Comparison of ENCODE assay signal across 1 cellular context in the genomic region with DNA sequence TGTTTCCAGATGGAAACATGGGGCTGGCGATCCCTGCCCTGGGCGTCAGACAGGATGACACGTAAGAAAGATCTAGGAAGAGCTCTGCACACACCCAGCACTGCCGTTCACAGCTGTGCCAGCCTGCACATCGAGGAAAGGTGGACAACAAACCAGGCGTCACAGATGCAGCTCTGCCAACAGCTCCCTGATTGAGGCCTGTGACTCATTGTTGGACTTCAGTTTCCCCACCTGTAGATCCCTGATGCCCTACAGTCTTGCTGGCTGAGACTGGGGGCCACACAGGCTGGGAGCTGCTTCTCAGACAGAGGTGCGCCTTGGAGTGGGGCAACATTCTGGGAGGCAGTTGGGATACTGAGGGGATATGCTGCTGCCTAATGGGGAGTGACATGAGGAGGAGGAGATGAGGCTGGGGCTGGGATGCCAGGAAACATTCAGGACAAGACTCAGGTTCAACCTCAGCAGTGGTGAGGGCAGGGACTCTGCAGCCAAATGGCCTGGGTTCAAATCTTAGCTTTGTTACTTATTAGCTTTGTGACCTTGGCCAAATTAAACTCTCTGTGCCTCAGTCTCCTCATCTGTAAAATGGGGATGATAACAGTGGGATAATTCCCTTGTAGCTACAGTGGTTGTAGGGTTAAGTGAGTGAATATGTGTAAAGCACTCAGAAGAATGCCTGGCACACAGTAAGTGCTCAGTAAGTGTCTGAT.
TF ChIP-seq lines count a peak whose summit lies in the region.

No MANE protein-coding gene starts in this region.

TF ChIP-seq in GM23338, 12 proteins besides CTCF, POLR2A, EP300 and RAD21 (continued from another document):
- TF ChIP-seq, protein P1, sequence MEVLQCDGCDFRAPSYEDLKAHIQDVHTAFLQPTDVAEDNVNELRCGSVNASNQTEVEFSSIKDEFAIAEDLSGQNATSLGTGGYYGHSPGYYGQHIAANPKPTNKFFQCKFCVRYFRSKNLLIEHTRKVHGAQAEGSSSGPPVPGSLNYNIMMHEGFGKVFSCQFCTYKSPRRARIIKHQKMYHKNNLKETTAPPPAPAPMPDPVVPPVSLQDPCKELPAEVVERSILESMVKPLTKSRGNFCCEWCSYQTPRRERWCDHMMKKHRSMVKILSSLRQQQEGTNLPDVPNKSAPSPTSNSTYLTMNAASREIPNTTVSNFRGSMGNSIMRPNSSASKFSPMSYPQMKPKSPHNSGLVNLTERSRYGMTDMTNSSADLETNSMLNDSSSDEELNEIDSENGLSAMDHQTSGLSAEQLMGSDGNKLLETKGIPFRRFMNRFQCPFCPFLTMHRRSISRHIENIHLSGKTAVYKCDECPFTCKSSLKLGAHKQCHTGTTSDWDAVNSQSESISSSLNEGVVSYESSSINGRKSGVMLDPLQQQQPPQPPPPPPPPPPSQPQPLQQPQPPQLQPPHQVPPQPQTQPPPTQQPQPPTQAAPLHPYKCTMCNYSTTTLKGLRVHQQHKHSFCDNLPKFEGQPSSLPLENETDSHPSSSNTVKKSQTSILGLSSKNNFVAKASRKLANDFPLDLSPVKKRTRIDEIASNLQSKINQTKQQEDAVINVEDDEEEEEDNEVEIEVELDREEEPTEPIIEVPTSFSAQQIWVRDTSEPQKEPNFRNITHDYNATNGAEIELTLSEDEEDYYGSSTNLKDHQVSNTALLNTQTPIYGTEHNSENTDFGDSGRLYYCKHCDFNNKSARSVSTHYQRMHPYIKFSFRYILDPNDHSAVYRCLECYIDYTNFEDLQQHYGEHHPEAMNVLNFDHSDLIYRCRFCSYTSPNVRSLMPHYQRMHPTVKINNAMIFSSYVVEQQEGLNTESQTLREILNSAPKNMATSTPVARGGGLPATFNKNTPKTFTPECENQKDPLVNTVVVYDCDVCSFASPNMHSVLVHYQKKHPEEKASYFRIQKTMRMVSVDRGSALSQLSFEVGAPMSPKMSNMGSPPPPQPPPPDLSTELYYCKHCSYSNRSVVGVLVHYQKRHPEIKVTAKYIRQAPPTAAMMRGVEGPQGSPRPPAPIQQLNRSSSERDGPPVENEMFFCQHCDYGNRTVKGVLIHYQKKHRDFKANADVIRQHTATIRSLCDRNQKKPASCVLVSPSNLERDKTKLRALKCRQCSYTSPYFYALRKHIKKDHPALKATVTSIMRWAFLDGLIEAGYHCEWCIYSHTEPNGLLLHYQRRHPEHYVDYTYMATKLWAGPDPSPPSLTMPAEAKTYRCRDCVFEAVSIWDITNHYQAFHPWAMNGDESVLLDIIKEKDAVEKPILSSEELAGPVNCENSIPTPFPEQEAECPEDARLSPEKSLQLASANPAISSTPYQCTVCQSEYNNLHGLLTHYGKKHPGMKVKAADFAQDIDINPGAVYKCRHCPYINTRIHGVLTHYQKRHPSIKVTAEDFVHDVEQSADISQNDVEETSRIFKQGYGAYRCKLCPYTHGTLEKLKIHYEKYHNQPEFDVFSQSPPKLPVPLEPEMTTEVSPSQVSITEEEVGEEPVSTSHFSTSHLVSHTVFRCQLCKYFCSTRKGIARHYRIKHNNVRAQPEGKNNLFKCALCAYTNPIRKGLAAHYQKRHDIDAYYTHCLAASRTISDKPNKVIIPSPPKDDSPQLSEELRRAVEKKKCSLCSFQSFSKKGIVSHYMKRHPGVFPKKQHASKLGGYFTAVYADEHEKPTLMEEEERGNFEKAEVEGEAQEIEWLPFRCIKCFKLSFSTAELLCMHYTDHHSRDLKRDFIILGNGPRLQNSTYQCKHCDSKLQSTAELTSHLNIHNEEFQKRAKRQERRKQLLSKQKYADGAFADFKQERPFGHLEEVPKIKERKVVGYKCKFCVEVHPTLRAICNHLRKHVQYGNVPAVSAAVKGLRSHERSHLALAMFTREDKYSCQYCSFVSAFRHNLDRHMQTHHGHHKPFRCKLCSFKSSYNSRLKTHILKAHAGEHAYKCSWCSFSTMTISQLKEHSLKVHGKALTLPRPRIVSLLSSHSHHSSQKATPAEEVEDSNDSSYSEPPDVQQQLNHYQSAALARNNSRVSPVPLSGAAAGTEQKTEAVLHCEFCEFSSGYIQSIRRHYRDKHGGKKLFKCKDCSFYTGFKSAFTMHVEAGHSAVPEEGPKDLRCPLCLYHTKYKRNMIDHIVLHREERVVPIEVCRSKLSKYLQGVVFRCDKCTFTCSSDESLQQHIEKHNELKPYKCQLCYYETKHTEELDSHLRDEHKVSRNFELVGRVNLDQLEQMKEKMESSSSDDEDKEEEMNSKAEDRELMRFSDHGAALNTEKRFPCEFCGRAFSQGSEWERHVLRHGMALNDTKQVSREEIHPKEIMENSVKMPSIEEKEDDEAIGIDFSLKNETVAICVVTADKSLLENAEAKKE (CRISPR knock-in tag; IDR thresholded peaks at IDR 0.05): no peak
- TF ChIP-seq JUNB (IDR thresholded peaks at IDR 0.05; ENCODE audit: unreplicated experiment): no peak
TF ChIP-seq in GM23338: peak in this region for 0.
